In genomic region chr19:16381756-16382401, GRCh38 we compare ENCODE assay signal across 10 cellular contexts. TPM values are rescaled to one million over a fixed set of nuclear protein-coding genes. Genes with fewer than 3 reads are reported as not detected.
A peak's percentile ranks its signal among the peaks of the same experiment; 100 is the strongest.
DNase-seq lines count a peak whose midpoint lies in the region; ATAC-seq and TF ChIP-seq lines count a peak whose summit lies in the region.
"Had no signal": no experiment of that assay in that cellular context is flagged by ENCODE, and none has a peak within 500 bp of the region (broad histone marks: within the 10 kb centered on the region; RNA-seq: fewer than 3 reads in every experiment).

No MANE protein-coding gene starts in this region.

- DNase-seq in T-helper 17 cell: peak in 1 of 3 donors; percentile 4
- DNase-seq in fibroblast of gingiva (ENCODE audit: low read depth): peak; percentile 92
- peak; percentile 51 for DNase-seq in mucosa of gallbladder (ENCODE audit: low spot score)
- DNase-seq in thoracic aorta (ENCODE audit: low spot score): peak; percentile 90
- DNase-seq in activated T-cell treated with anti-CD3 and anti-CD28 coated beads, Interleukin-2, amount 50 U/mL, for 48 hours: no peak
- no peak for DNase-seq in stimulated activated naive CD4-positive, alpha-beta T cell (lab: John Stamatoyannopoulos, UW)
- DNase-seq in HFFc6: no peak
- DNase-seq: KBM-7 had no signal

- H3K27ac Mint-ChIP-seq in T-helper 17 cell (peak overlapping the region; percentile 92), HFFc6 (no peak overlapping the region)

- H3K4me3 Mint-ChIP-seq in T-helper 17 cell: peak overlapping the region; percentile 77
- no peak overlapping the region for H3K4me3 Mint-ChIP-seq in HFFc6

- ATAC-seq in T-helper 17 cell: no peak
- peak; percentile 83 for ATAC-seq in thoracic aorta (ENCODE audit: insufficient number of reproducible peaks, low FRiP score, low read depth)
- ATAC-seq: Panc1 had no signal

- H3K9me3 ChIP-seq in T-helper 17 cell (ENCODE audit: control insufficient read depth, low read length, poor library complexity, severe bottlenecking) (no peaks in the 10 kb centered on the region), thoracic aorta (no peaks in the 10 kb centered on the region)

- H3K9me3 Mint-ChIP-seq in HFFc6: no peaks in the 10 kb centered on the region

- TF ChIP-seq CTCF in thoracic aorta (IDR thresholded peaks at IDR 0.05) (no peak), HFFc6 (IDR thresholded peaks at IDR 0.05) (no peak)

- no peak overlapping the region for H3K4me3 ChIP-seq in thoracic aorta
- H3K4me3 ChIP-seq: hepatocyte had no signal

- peaks cover 11% of the 10 kb centered on the region for H3K36me3 ChIP-seq in thoracic aorta

- H3K27me3 Mint-ChIP-seq in T-helper 17 cell (no peaks in the 10 kb centered on the region), HFFc6 (ENCODE audit: insufficient read depth) (no peaks in the 10 kb centered on the region)

- H3K27ac ChIP-seq in thoracic aorta: peak overlapping the region; percentile 90 to 97

- H3K27me3 ChIP-seq in thoracic aorta (replicated peaks; ENCODE audit: insufficient read depth): no peaks in the 10 kb centered on the region
- H3K27me3 ChIP-seq: hepatocyte had no signal

- H3K36me3 Mint-ChIP-seq in T-helper 17 cell (ENCODE audit: low read depth): peaks cover 5% of the 10 kb centered on the region
- H3K36me3 Mint-ChIP-seq in HFFc6 (ENCODE audit: low read depth): peaks cover 9% of the 10 kb centered on the region; the same call in 1 of the 2 replicates

- H3K4me1 Mint-ChIP-seq in T-helper 17 cell (peaks cover 49% of the 10 kb centered on the region), HFFc6 (ENCODE audit: low read depth) (peaks cover 12% of the 10 kb centered on the region; the same call in 1 of the 2 replicates)

- peaks cover 18 to 29% of the 10 kb centered on the region in 2 donors for H3K4me1 ChIP-seq in thoracic aorta (ENCODE audit: control insufficient read depth in 1 of 2, low read depth in 2 of 2)

RNA-seq across cellular contexts. Expression of gene KLF2, which starts 57.3 kb away (rescaled TPM):
- total RNA-seq in T-helper 17 cell (100 to 1,000 TPM; 465 to 578 TPM), mucosa of gallbladder (91.4 TPM), thoracic aorta (100 to 1,000 TPM in 1 of 2 donors, 10 to 100 TPM in 1; 34.9 to 146 TPM)
- 10 to 100 TPM; 26.4 to 36.8 (median 32.4) TPM for total RNA-seq in HFFc6 (2021; fragmentation: NEBNext Ultra II Directional; extraction: Animal tissue kit (Norgen Biotek cat#: 25700))

Comparison
In these comparisons a context has a peak if more than half of its experiments do, and no peak if none do; other contexts are left out.
1. DNase-seq: peak in fibroblast of gingiva (single experiment), mucosa of gallbladder (single experiment) and thoracic aorta (single experiment); none in activated T-cell treated with anti-CD3 and anti-CD28 coated beads, Interleukin-2, amount 50 U/mL, for 48 hours (0 of 2), stimulated activated naive CD4-positive, alpha-beta T cell (0 of 6) and HFFc6 (single experiment).